In genomic region chr20:24297928-24298327, GRCh38 we compare ENCODE assay signal across 17 cellular contexts.
DNase-seq lines count a peak whose midpoint lies in the region; ATAC-seq and TF ChIP-seq lines count a peak whose summit lies in the region.
"Had no signal": no experiment of that assay in that cellular context is flagged by ENCODE, and none has a peak within 500 bp of the region (broad histone marks: within the 10 kb centered on the region; RNA-seq: fewer than 3 reads in every experiment).

No MANE protein-coding gene starts in this region.

- no peaks in the 10 kb centered on the region for H3K27me3 Mint-ChIP-seq in endodermal cell (ENCODE audit: insufficient read depth)
- H3K27me3 Mint-ChIP-seq: CD4-positive, alpha-beta T cell; IgD-negative memory B cell had no signal

- H3K9ac ChIP-seq in endodermal cell (ENCODE audit: extremely low read depth, low read length, poor library complexity, severe bottlenecking) = no peak overlapping the region
- H3K9ac ChIP-seq in GM23248 = no peak overlapping the region

- in situ Hi-C loops in GM23248 (cut with MboI) = no loop called here

- no peak overlapping the region for H2AFZ ChIP-seq in GM23248

- H3K4me2 ChIP-seq in GM23248 (ENCODE audit: unreplicated experiment) = no peak overlapping the region

- DNase-seq in NCI-H2171 treated with DMSO at 0.1 percent for 48 hours (lab: John Stamatoyannopoulos, UW) (peak; percentile 23), NCI-H2171 (lab: John Stamatoyannopoulos, UW) (no peak), NCI-H82 (lab: John Stamatoyannopoulos, UW) (peak; percentile 47), endodermal cell (no peak), retina (peak; percentile 66), GM23248 (no peak), pons (ENCODE audit: low spot score) (no peak)
- DNase-seq: CD4-positive, alpha-beta T cell; DMS153; DMS79; GDM1; KBM-7 had no signal

- H3K9me3 Mint-ChIP-seq in endodermal cell = no peaks in the 10 kb centered on the region
- H3K9me3 Mint-ChIP-seq: CD4-positive, alpha-beta T cell; IgD-negative memory B cell had no signal

- H3K4me1 ChIP-seq in endodermal cell (ENCODE audit: control insufficient read depth, insufficient read depth, low read length) (no peaks in the 10 kb centered on the region), GM23248 (ENCODE audit: insufficient read depth) (no peaks in the 10 kb centered on the region)
- H3K4me1 ChIP-seq: HAP-1 had no signal

- no peak for ATAC-seq in HG03432 (IDR thresholded peaks at IDR 0.05; ENCODE audit: unreplicated experiment)

- H3K27ac ChIP-seq in endodermal cell (ENCODE audit: low read depth, low read length) (peak overlapping the region; percentile 81), GM23248 (no peak overlapping the region)
- H3K27ac ChIP-seq: C4-2B had no signal

- no peak for TF ChIP-seq CTCF in endodermal cell (conservative IDR thresholded peaks at IDR 0.05)

- H3K4me3 ChIP-seq in endodermal cell (ENCODE audit: low read length) (no peak overlapping the region), GM23248 (no peak overlapping the region)
- H3K4me3 ChIP-seq: HAP-1 had no signal

- no peak overlapping the region for H3K4me3 Mint-ChIP-seq in endodermal cell
- H3K4me3 Mint-ChIP-seq: B cell; CD4-positive, alpha-beta T cell had no signal

- H3K36me3 ChIP-seq in endodermal cell (ENCODE audit: control insufficient read depth, insufficient read depth, low read length) (no peaks in the 10 kb centered on the region), GM23248 (ENCODE audit: low read depth) (no peaks in the 10 kb centered on the region)
- H3K36me3 ChIP-seq: HAP-1 had no signal

- no peaks in the 10 kb centered on the region for H3F3A ChIP-seq in GM23248 (ENCODE audit: insufficient read depth)

- no peaks in the 10 kb centered on the region for H3K36me3 Mint-ChIP-seq in endodermal cell (ENCODE audit: low read depth)

- WGBS in endodermal cell (ENCODE audit: insufficient coverage in 1 of 2, insufficient read length in 1 of 2), 2 experiments = 72 to 87% methylated on average over 4 of the region's 4 CpGs
- WGBS in GM23248 (ENCODE audit: low coverage in 1 of 2, low lambda C conversion rate in 2 of 2, missing lambda C conversion rate in 2 of 2), 2 experiments = 36 to 48% methylated on average over 4 of the region's 4 CpGs

- H3K79me2 ChIP-seq in GM23248 (ENCODE audit: insufficient read depth) = no peaks in the 10 kb centered on the region

- H3K4me1 Mint-ChIP-seq in endodermal cell = no peaks in the 10 kb centered on the region
- H3K4me1 Mint-ChIP-seq: B cell, IgD-negative memory B cell had no signal

- H4K20me1 ChIP-seq in GM23248 (ENCODE audit: insufficient read depth) = no peaks in the 10 kb centered on the region

- H3K9me2 ChIP-seq in GM23248 (ENCODE audit: insufficient read depth) = no peaks in the 10 kb centered on the region

- no peak overlapping the region for H3K27ac Mint-ChIP-seq in endodermal cell
- H3K27ac Mint-ChIP-seq: B cell; CD4-positive, alpha-beta T cell; IgD-negative memory B cell had no signal

- H3K27me3 ChIP-seq in endodermal cell (ENCODE audit: control insufficient read depth, insufficient read depth, low read length, poor library complexity, severe bottlenecking) = no peaks in the 10 kb centered on the region
- no peaks in the 10 kb centered on the region; the same call in 1 of the 2 replicates for H3K27me3 ChIP-seq in GM23248 (replicated peaks; ENCODE audit: insufficient read depth)

- no peaks in the 10 kb centered on the region for H3K9me3 ChIP-seq in endodermal cell (ENCODE audit: control insufficient read depth, low read length)
- no peaks in the 10 kb centered on the region for H3K9me3 ChIP-seq in GM23248 (ENCODE audit: low read depth)
- H3K9me3 ChIP-seq: HAP-1 had no signal

Comparison
In these comparisons a context has a peak if more than half of its experiments do, and no peak if none do; other contexts are left out.
1. DNase-seq: peak in NCI-H2171 treated with DMSO at 0.1 percent for 48 hours (single experiment), NCI-H82 (single experiment) and retina (single experiment); none in NCI-H2171 (single experiment), endodermal cell (single experiment), GM23248 (single experiment) and pons (single experiment).